Comparison of ENCODE assay signal across 8 cellular contexts in genomic region chr7:104848386-104848990, GRCh38.
DNase-seq lines count a peak whose midpoint lies in the region; ATAC-seq, FAIRE-seq and TF ChIP-seq lines count a peak whose summit lies in the region.

No MANE protein-coding gene starts in this region.

- peak; percentile 32 to 56 (median 52) for ATAC-seq in T-cell (replicated peaks in 1 of 4)
- peak; percentile 91 for ATAC-seq in K562
- no peak for ATAC-seq in GM21381 (IDR thresholded peaks at IDR 0.05; ENCODE audit: unreplicated experiment)

- H3K4me3 Mint-ChIP-seq in T-cell = no peak overlapping the region

- peaks cover 11 to 19% of the 10 kb centered on the region in 2 donors for H3K27me3 Mint-ChIP-seq in T-cell

- peak; percentile 88 to 89 for TF ChIP-seq RAD21 in K562 (CRISPR knock-in tag; conservative IDR thresholded peaks at IDR 0.05 in 1 of 2, IDR thresholded peaks at IDR 0.05 in 1 of 2)

- POLR2A ChIA-PET in AG04450 (lab: Yijun Ruan, JAX) = no interaction called here
- POLR2A ChIA-PET in T-cell (lab: Charles Lee) = no interaction called here
- POLR2A ChIA-PET in K562 (lab: Yijun Ruan, JAX) = no interaction called here

- no peaks in the 10 kb centered on the region for H3K9me3 Mint-ChIP-seq in T-cell

- CTCF ChIA-PET in AG04450 (lab: Charles Lee) = interaction anchor here (0.5 to 3.5 kb wide), 33 partner anchors 9 to 2000 kb away, joined by 3 to 63 read pairs (median 4); no protein-coding TSS in a partner anchor
- CTCF ChIA-PET in T-cell (lab: Charles Lee) = interaction anchor here (0.6 to 2.4 kb wide), 12 partner anchors 10 to 1275 kb away, joined by 3 to 20 read pairs (median 4); no protein-coding TSS in a partner anchor
- CTCF ChIA-PET in K562 (lab: Yijun Ruan, JAX; ENCODE audit: low intra/inter-chr PET ratio) = interaction anchor here (0.6 to 1.8 kb wide), 7 partner anchors 70 to 640 kb away, joined by 3 to 10 read pairs (median 3); partner anchors contain the start of gene ORC5

- BruUV-seq in K562 (replicated peaks; lab: Mats Ljungman, UMichigan) = no TSS peak

- in situ Hi-C loops in K562 (cut with MboI) = no loop called here

- no peak overlapping the region for H3K4me2 ChIP-seq in K562 (ENCODE audit: insufficient read depth, low read length)

- H3K4me3 ChIP-seq in AG04450 (ENCODE audit: low read depth, low read length) = no peak overlapping the region
- H3K4me3 ChIP-seq in LNCaP clone FGC (ENCODE audit: low read depth, low read length) = no peak overlapping the region
- H3K4me3 ChIP-seq in K562 = no peak overlapping the region

- H3K79me2 ChIP-seq in K562 (ENCODE audit: control insufficient read depth, insufficient read depth, low read length) = no peaks in the 10 kb centered on the region

- no peaks in the 10 kb centered on the region for H3K9me3 ChIP-seq in AG04450 (ENCODE audit: control insufficient read depth, insufficient read depth, low read length)
- H3K9me3 ChIP-seq in K562 (replicated peaks; ENCODE audit: control insufficient read depth, insufficient read depth, low read depth, low read length) = no peaks in the 10 kb centered on the region

- DNase-seq in AG04450 (ENCODE audit: low read depth, low spot score) (no peak), LNCaP clone FGC (ENCODE audit: low read depth) (no peak), T-cell (peak in 25 of 34 experiments; percentile 7 to 51 (median 27)), K562 (ENCODE audit: extremely low read depth in 1 of 4, low spot score in 3 of 4) (peak; percentile 70 to 79 (median 74)), iris pigment epithelial cell (ENCODE audit: low read depth) (peak; percentile 34)
- peak; percentile 27 to 46 (median 31) for DNase-seq in stimulated activated CD4-positive, alpha-beta T cell treated with anti-CD3 and anti-CD28 coated beads, Interleukin-1b, Interleukin-23, amount 100 ng/mL, for 24 hours (ENCODE audit: low read depth in 4 of 4, low spot score in 1 of 4)

- H3K27me3 ChIP-seq in AG04450 (ENCODE audit: control insufficient read depth, insufficient read depth, low read length) = peaks cover 7% of the 10 kb centered on the region
- H3K27me3 ChIP-seq in K562 (ENCODE audit: control insufficient read depth in 2 of 2, insufficient read depth in 2 of 2, low read length in 2 of 2) = peaks cover 29 to 39% of the 10 kb centered on the region in 2 experiments

- no peak overlapping the region for H3K27ac ChIP-seq in AG04450 (ENCODE audit: low read depth, low read length)
- no peak overlapping the region for H3K27ac ChIP-seq in K562 (ENCODE audit: extremely low read depth, low read depth, low read length)

- no peak overlapping the region for H3K27ac Mint-ChIP-seq in T-cell

- no peaks in the 10 kb centered on the region for H3K36me3 ChIP-seq in K562 (ENCODE audit: control insufficient read depth, insufficient read depth, low read length)

- no peaks in the 10 kb centered on the region for H3K4me1 Mint-ChIP-seq in T-cell

- peak; percentile 89 for TF ChIP-seq CTCF in AG04450 (IDR thresholded peaks at IDR 0.05; ENCODE audit: low read depth, low read length)
- TF ChIP-seq CTCF in GM12874 (IDR thresholded peaks at IDR 0.05; ENCODE audit: insufficient read depth, low read depth, low read length) = peak; percentile 85
- TF ChIP-seq CTCF in LNCaP clone FGC (IDR thresholded peaks at IDR 0.05; ENCODE audit: control insufficient read depth, extremely low read depth, insufficient read depth) = peak; percentile 93
- TF ChIP-seq CTCF in K562 (IDR thresholded peaks at IDR 0.05 in 2 of 3, conservative IDR thresholded peaks at IDR 0.05 in 1 of 3; ENCODE audit: insufficient read depth in 2 of 3, low read depth in 1 of 3, low read length in 3 of 3) = peak; percentile 75 to 92 (median 88)

- H3K9me1 ChIP-seq in K562 (ENCODE audit: control insufficient read depth, insufficient read depth, low read length) = no peaks in the 10 kb centered on the region

- no peaks in the 10 kb centered on the region; the same call in 1 of the 2 replicates for H4K20me1 ChIP-seq in K562 (replicated peaks; ENCODE audit: control insufficient read depth, insufficient read depth, low read length)

- peak; percentile 90 for FAIRE-seq in K562 (lab: Jason Lieb, UNC)

- TF ChIP-seq EP300 in K562 (IDR thresholded peaks at IDR 0.05; ENCODE audit: low read length) = no peak

- no peak overlapping the region for H3K9ac ChIP-seq in K562 (ENCODE audit: insufficient read depth in 1 of 2, low read depth in 2 of 2, low read length in 2 of 2)

- WGBS in K562 (ENCODE audit: insufficient coverage, low coverage, missing lambda C conversion rate) = 9% methylated on average over 5 of the region's 5 CpGs

- no peak overlapping the region for H2AFZ ChIP-seq in K562 (ENCODE audit: low read depth, low read length)

- no peaks in the 10 kb centered on the region for H3K4me1 ChIP-seq in K562 (replicated peaks in 1 of 2; ENCODE audit: control insufficient read depth in 2 of 2, insufficient read depth in 2 of 2, low read length in 2 of 2)

- no peak for TF ChIP-seq POLR2A in K562 (conservative IDR thresholded peaks at IDR 0.05)

- no peaks in the 10 kb centered on the region for H3K36me3 Mint-ChIP-seq in T-cell

- intact Hi-C loops in K562 (cut with micrococcal nuclease) = loop anchor here (1.0 to 10.0 kb wide), 5 partner anchors 205 to 1324 kb away; no protein-coding TSS in a partner anchor

TF ChIP-seq in K562, 482 proteins besides CTCF, POLR2A, EP300 and RAD21:
- TF ChIP-seq RHOXF2B (CRISPR knock-in tag; conservative IDR thresholded peaks at IDR 0.05) (no peak), CC2D1A (IDR thresholded peaks at IDR 0.05) (peak; percentile 49; the same call in 1 of the 2 replicates), KLF16 (IDR thresholded peaks at IDR 0.05) (0 out of 2 replicates have a peak, but pooled peaks have one; percentile 22), SMC3 (conservative IDR thresholded peaks at IDR 0.05; ENCODE audit: insufficient read depth, low read depth, low read length) (peak; percentile 83), JUND (IDR thresholded peaks at IDR 0.05; ENCODE audit: borderline replicate concordance, low read depth, low read length) (0 out of 2 replicates have a peak, but pooled peaks have one; percentile 22), JUND (tag; IDR thresholded peaks at IDR 0.05; ENCODE audit: borderline replicate concordance, low read depth, low read length) (no peak), RFX7 (CRISPR knock-in tag; IDR thresholded peaks at IDR 0.05) (no peak), DEAF1 (CRISPR knock-in tag; IDR thresholded peaks at IDR 0.05) (peak; percentile 84), BRF1 (IDR thresholded peaks at IDR 0.05; ENCODE audit: borderline replicate concordance, extremely low read depth, insufficient read length) (no peak)

Comparison
In these comparisons a context has a peak if more than half of its experiments do, and no peak if none do; other contexts are left out.
1. DNase-seq: peak in T-cell (25 of 34), K562 (4 of 4), iris pigment epithelial cell (single experiment) and stimulated activated CD4-positive, alpha-beta T cell treated with anti-CD3 and anti-CD28 coated beads, Interleukin-1b, Interleukin-23, amount 100 ng/mL, for 24 hours (4 of 4); none in AG04450 (single experiment) and LNCaP clone FGC (single experiment).
2. Peak in every context shown above with its lines, with median percentiles within 50 percentile points of each other: CTCF ChIP-seq.